ENCODE assay signal across 31 cellular contexts in genomic region chr11:36077886-36078685, GRCh38.
DNase-seq lines count a peak whose midpoint lies in the region; ATAC-seq and TF ChIP-seq lines count a peak whose summit lies in the region.
"Had no signal": no experiment of that assay in that cellular context is flagged by ENCODE, and none has a peak within 500 bp of the region (broad histone marks: within the 10 kb centered on the region; RNA-seq: fewer than 3 reads in every experiment).

No MANE protein-coding gene starts in this region.

- H3K27ac Mint-ChIP-seq in osteocyte (ENCODE audit: unreplicated experiment) = no peak overlapping the region
- H3K27ac Mint-ChIP-seq: activated naive CD8-positive, alpha-beta T cell treated with anti-CD3 and anti-CD28 coated beads for 36 hours; endodermal cell; HFFc6; IgD-negative memory B cell; T-helper 17 cell had no signal

- intact Hi-C loops in PC-3 (cut with micrococcal nuclease) = no loop called here

- H3K4me3 Mint-ChIP-seq in osteocyte (ENCODE audit: unreplicated experiment) = no peak overlapping the region
- H3K4me3 Mint-ChIP-seq: activated naive CD8-positive, alpha-beta T cell treated with anti-CD3 and anti-CD28 coated beads for 36 hours; endodermal cell; HFFc6; IgD-negative memory B cell; T-helper 17 cell had no signal

- H3K27me3 Mint-ChIP-seq in osteocyte (ENCODE audit: unreplicated experiment) = no peaks in the 10 kb centered on the region
- H3K27me3 Mint-ChIP-seq: activated naive CD8-positive, alpha-beta T cell treated with anti-CD3 and anti-CD28 coated beads for 36 hours had no signal

- H4K20me1 ChIP-seq in GM23248 (ENCODE audit: insufficient read depth) (no peaks in the 10 kb centered on the region), PC-3 (ENCODE audit: low read length) (no peaks in the 10 kb centered on the region)

- peak; percentile 35 for DNase-seq in GM23248
- DNase-seq in PC-3 = peak; percentile 54
- peak; percentile 9 for DNase-seq in epithelial cell of esophagus (ENCODE audit: low read depth)
- DNase-seq in osteocyte (ENCODE audit: extremely low spot score, unreplicated experiment) = peak; percentile 72
- no peak for DNase-seq in activated CD4-positive, CD25-positive, alpha-beta regulatory T cell treated with anti-CD3 and anti-CD28 coated beads, Interleukin-2, amount 50 U/mL, for 72 hours
- DNase-seq in iPS-NIHi11 (ENCODE audit: low spot score) = no peak
- DNase-seq: activated CD4-positive, alpha-beta T cell treated with anti-CD3 and anti-CD28 coated beads for 4 hours; activated effector memory CD4-positive, alpha-beta T cell treated with Interleukin-2 at 50 U/mL for 16 hours; activated naive CD8-positive, alpha-beta T cell treated with anti-CD3 and anti-CD28 coated beads for 36 hours; caudate nucleus; COR-L47; DMS53; endodermal cell; GF-D8; HFFc6; left ventricle myocardium inferior; NCI-H1417; NCI-H2081; NCI-H345; NCI-H748 treated with DMSO at 0.1 percent for 48 hours; RPMI8226; SK-N-SH; stimulated activated CD8-positive, alpha-beta memory T cell treated with anti-CD3 and anti-CD28 coated beads, Interleukin-4, amount 100 ng/mL, for 48 hours; T-helper 17 cell; transverse colon had no signal

- WGBS in GM23248 (ENCODE audit: low coverage in 1 of 2, low lambda C conversion rate in 2 of 2, missing lambda C conversion rate in 2 of 2), 2 experiments = 74 to 78% methylated on average over 10 of the region's 10 CpGs

- no peak overlapping the region for H3K9ac ChIP-seq in GM23248
- no peak overlapping the region for H3K9ac ChIP-seq in PC-3 (ENCODE audit: low read length)
- H3K9ac ChIP-seq: BLaER1 treated with 17β-estradiol and CSF1 and Interleukin-3, amounts not matched to agents 10 nM and 100 nM; SK-N-SH had no signal

- H3K36me3 ChIP-seq in GM23248 (ENCODE audit: low read depth) (no peaks in the 10 kb centered on the region), PC-3 (ENCODE audit: low read depth, low read length) (peaks cover 11% of the 10 kb centered on the region; the same call in 1 of the 2 replicates)
- H3K36me3 ChIP-seq: transverse colon had no signal

- H3K9me3 ChIP-seq in GM23248 (ENCODE audit: low read depth) (no peaks in the 10 kb centered on the region), PC-3 (ENCODE audit: low read length) (no peaks in the 10 kb centered on the region)
- H3K9me3 ChIP-seq: ascending aorta, SK-N-SH, transverse colon had no signal

- in situ Hi-C loops in GM23248 (cut with MboI) = no loop called here

- no peak overlapping the region for H2AFZ ChIP-seq in GM23248
- H2AFZ ChIP-seq in PC-3 (ENCODE audit: low read length) = no peak overlapping the region

- POLR2A ChIA-PET in PC-3 (lab: Charles Lee; ENCODE audit: unreplicated experiment) = no interaction called here

- no peak overlapping the region for H3K4me2 ChIP-seq in GM23248 (ENCODE audit: unreplicated experiment)
- H3K4me2 ChIP-seq in PC-3 (ENCODE audit: low read length) = no peak overlapping the region
- H3K4me2 ChIP-seq: SK-N-SH had no signal

- no peaks in the 10 kb centered on the region for H3K9me2 ChIP-seq in GM23248 (ENCODE audit: insufficient read depth)
- no peaks in the 10 kb centered on the region for H3K9me2 ChIP-seq in PC-3 (replicated peaks; ENCODE audit: low read length)
- H3K9me2 ChIP-seq: SK-N-SH had no signal

- H3K4me1 ChIP-seq in GM23248 (ENCODE audit: insufficient read depth) (peaks cover 24% of the 10 kb centered on the region), PC-3 (ENCODE audit: insufficient read depth, low read length) (peaks cover 4% of the 10 kb centered on the region; the same call in 1 of the 2 replicates)
- H3K4me1 ChIP-seq: ascending aorta had no signal

- H3K27me3 ChIP-seq in GM23248 (replicated peaks; ENCODE audit: insufficient read depth) (no peaks in the 10 kb centered on the region), PC-3 (ENCODE audit: low read length) (no peaks in the 10 kb centered on the region)
- H3K27me3 ChIP-seq: ascending aorta; BLaER1 treated with 17β-estradiol and CSF1 and Interleukin-3, amounts not matched to agents 10 nM and 100 nM; transverse colon had no signal

- ATAC-seq in PC-3 (peak; percentile 59; the same call in 1 of the 2 replicates), HG03196 (IDR thresholded peaks at IDR 0.05; ENCODE audit: unreplicated experiment) (no peak), GM18909 (IDR thresholded peaks at IDR 0.05; ENCODE audit: poor library complexity, unreplicated experiment) (no peak)
- ATAC-seq: T-helper 17 cell had no signal

- peaks cover 7% of the 10 kb centered on the region for H3K36me3 Mint-ChIP-seq in osteocyte (ENCODE audit: unreplicated experiment)
- H3K36me3 Mint-ChIP-seq: activated naive CD8-positive, alpha-beta T cell treated with anti-CD3 and anti-CD28 coated beads for 36 hours; IgD-negative memory B cell had no signal

- peaks cover 30% of the 10 kb centered on the region for H3K4me1 Mint-ChIP-seq in osteocyte (ENCODE audit: unreplicated experiment)
- H3K4me1 Mint-ChIP-seq: activated naive CD8-positive, alpha-beta T cell treated with anti-CD3 and anti-CD28 coated beads for 36 hours; IgD-negative memory B cell; T-helper 17 cell had no signal

- H3K27ac ChIP-seq in GM23248 = no peak overlapping the region
- H3K27ac ChIP-seq in PC-3 (ENCODE audit: low read length) = peak overlapping the region; percentile 40
- H3K27ac ChIP-seq: ascending aorta; BLaER1 treated with 17β-estradiol and CSF1 and Interleukin-3, amounts not matched to agents 10 nM and 100 nM; left ventricle myocardium inferior; skin epidermis; transverse colon had no signal

- H3K79me2 ChIP-seq in GM23248 (ENCODE audit: insufficient read depth) (no peaks in the 10 kb centered on the region), PC-3 (ENCODE audit: low read length) (no peaks in the 10 kb centered on the region)

- peaks cover 5% of the 10 kb centered on the region for H3K9me3 Mint-ChIP-seq in osteocyte (ENCODE audit: unreplicated experiment)
- H3K9me3 Mint-ChIP-seq: activated naive CD8-positive, alpha-beta T cell treated with anti-CD3 and anti-CD28 coated beads for 36 hours had no signal

- no TSS peak for BruUV-seq in PC-3 (replicated peaks; lab: Mats Ljungman, UMichigan)

- no peak overlapping the region for H3K4me3 ChIP-seq in GM23248
- H3K4me3 ChIP-seq in PC-3 (ENCODE audit: low read length) = no peak overlapping the region
- H3K4me3 ChIP-seq in epithelial cell of esophagus (ENCODE audit: low read length) = no peak overlapping the region
- H3K4me3 ChIP-seq: ascending aorta; BLaER1 treated with 17β-estradiol and CSF1 and Interleukin-3, amounts not matched to agents 10 nM and 100 nM; left ventricle myocardium inferior; skin epidermis; transverse colon had no signal

- CTCF ChIA-PET in PC-3 (lab: Charles Lee) = no interaction called here

- TF ChIP-seq CTCF in PC-3 (conservative IDR thresholded peaks at IDR 0.05; ENCODE audit: low read depth, low read length) = no peak
- no peak for TF ChIP-seq CTCF in epithelial cell of esophagus (IDR thresholded peaks at IDR 0.05; ENCODE audit: insufficient read depth, low read depth, low read length, missing control alignments)
- TF ChIP-seq CTCF in osteocyte (IDR thresholded peaks at IDR 0.05) = no peak

- H3F3A ChIP-seq in GM23248 (ENCODE audit: insufficient read depth) = peaks cover 31% of the 10 kb centered on the region
- no peaks in the 10 kb centered on the region for H3F3A ChIP-seq in PC-3 (ENCODE audit: low read length, unreplicated experiment)

Comparison
In these comparisons a context has a peak if more than half of its experiments do, and no peak if none do; other contexts are left out.
1. DNase-seq: peak in GM23248 (single experiment), PC-3 (single experiment), epithelial cell of esophagus (single experiment) and osteocyte (single experiment); none in activated CD4-positive, CD25-positive, alpha-beta regulatory T cell treated with anti-CD3 and anti-CD28 coated beads, Interleukin-2, amount 50 U/mL, for 72 hours (single experiment) and iPS-NIHi11 (single experiment).